20 cellular contexts compared by ENCODE assay signal in the genomic region with DNA sequence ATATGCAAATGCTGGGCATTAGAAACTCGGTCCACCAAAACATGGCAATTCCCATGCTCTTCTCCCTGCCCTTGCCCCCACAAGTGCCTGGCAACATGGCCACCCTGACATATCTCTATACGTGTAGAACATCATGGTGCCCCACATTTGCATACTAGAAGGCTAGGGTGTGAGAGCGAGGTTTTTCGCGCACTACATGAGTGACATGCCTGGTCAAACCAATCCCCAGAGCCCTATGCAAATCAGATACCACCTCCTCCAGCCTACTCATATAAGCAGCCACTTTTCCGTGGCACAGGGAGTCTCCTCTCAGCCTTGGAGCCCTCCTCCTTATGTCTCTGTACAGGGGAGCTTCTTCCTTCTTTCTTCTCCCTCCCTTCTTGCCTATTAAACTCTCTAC.
"Had no signal": no experiment of that assay in that cellular context is flagged by ENCODE, and none has a peak within 500 bp of the region (broad histone marks: within the 10 kb centered on the region; RNA-seq: fewer than 3 reads in every experiment).

No MANE protein-coding gene starts in this region.

- ATAC-seq: activated CD8-positive, alpha-beta T cell treated with anti-CD3 and anti-CD28 coated beads, Interleukin-2, amount 10 ng/mL, durations not matched to agents 7 days and 5 days; activated naive CD8-positive, alpha-beta T cell treated with anti-CD3 and anti-CD28 coated beads, Interleukin-2, amount 50 U/mL, for 24 hours; PC-3 had no signal

- H3K27ac Mint-ChIP-seq: activated CD8-positive, alpha-beta T cell treated with anti-CD3 and anti-CD28 coated beads, Interleukin-2, amount 10 ng/mL, durations not matched to agents 7 days and 5 days; activated naive CD4-positive, alpha-beta T cell treated with anti-CD3 and anti-CD28 coated beads, Interleukin-2, amount 50 U/mL, for 24 hours; activated naive CD8-positive, alpha-beta T cell treated with anti-CD3 and anti-CD28 coated beads, Interleukin-2, amount 50 U/mL, for 24 hours; T-helper 1 cell treated with Interleukin-12 subunit alpha and Interleukin-12 subunit beta and Interleukin-4 antibody, amounts not matched to agents 30 μg/mL and 1 μg/mL, for 36 hours had no signal

- H3K36me3 ChIP-seq: ascending aorta, colonic mucosa had no signal

- H3K36me3 Mint-ChIP-seq: activated naive CD4-positive, alpha-beta T cell treated with anti-CD3 and anti-CD28 coated beads, Interleukin-2, amount 50 U/mL, for 24 hours; brain had no signal

- H3K9me3 ChIP-seq: ascending aorta, colonic mucosa had no signal

- FAIRE-seq: RCC 7860 had no signal

- H3K4me3 Mint-ChIP-seq: activated CD8-positive, alpha-beta T cell treated with anti-CD3 and anti-CD28 coated beads, Interleukin-2, amount 10 ng/mL, durations not matched to agents 7 days and 5 days; activated naive CD4-positive, alpha-beta T cell treated with anti-CD3 and anti-CD28 coated beads, Interleukin-2, amount 50 U/mL, for 24 hours; activated naive CD8-positive, alpha-beta T cell treated with anti-CD3 and anti-CD28 coated beads, Interleukin-2, amount 50 U/mL, for 24 hours; brain; T-helper 1 cell treated with Interleukin-12 subunit alpha and Interleukin-12 subunit beta and Interleukin-4 antibody, amounts not matched to agents 30 μg/mL and 1 μg/mL, for 36 hours had no signal

- H3K4me3 ChIP-seq: ascending aorta, colonic mucosa had no signal

- H3K9me3 Mint-ChIP-seq: activated naive CD4-positive, alpha-beta T cell treated with anti-CD3 and anti-CD28 coated beads, Interleukin-2, amount 50 U/mL, for 24 hours; activated naive CD8-positive, alpha-beta T cell treated with anti-CD3 and anti-CD28 coated beads, Interleukin-2, amount 50 U/mL, for 24 hours; T-helper 1 cell treated with Interleukin-12 subunit alpha and Interleukin-12 subunit beta and Interleukin-4 antibody, amounts not matched to agents 30 μg/mL and 1 μg/mL, for 36 hours had no signal

- H3K4me1 Mint-ChIP-seq: activated naive CD4-positive, alpha-beta T cell treated with anti-CD3 and anti-CD28 coated beads, Interleukin-2, amount 50 U/mL, for 24 hours had no signal

- H3K27ac ChIP-seq: ascending aorta, colonic mucosa had no signal

- DNase-seq: activated CD4-positive, alpha-beta T cell treated with anti-CD3 and anti-CD28 coated beads for 48 hours; activated CD4-positive, alpha-beta T cell treated with anti-CD3 and anti-CD28 coated beads, Interleukin-2, amount 50 U/mL, for 4 hours; activated CD4-positive, CD25-positive, alpha-beta regulatory T cell treated with anti-CD3 and anti-CD28 coated beads, Interleukin-2, amount 50 U/mL, for 72 hours; activated CD8-positive, alpha-beta memory T cell treated with anti-CD3 and anti-CD28 coated beads, Interleukin-2, amount 50 U/mL, for 48 hours; activated CD8-positive, alpha-beta T cell treated with anti-CD3 and anti-CD28 coated beads, Interleukin-2, amount 10 ng/mL, durations not matched to agents 7 days and 5 days; activated naive CD4-positive, alpha-beta T cell; activated naive CD8-positive, alpha-beta T cell treated with anti-CD3 and anti-CD28 coated beads, Interleukin-2, amount 50 U/mL, for 24 hours; activated T-cell treated with anti-CD3 and anti-CD28 coated beads, Interleukin-2, amount 50 U/mL, for 1 hour; amniotic stem cell; cerebellar nuclear complex; colonic mucosa; NCI-H1436 treated with DMSO at 0.1 percent for 48 hours; NCI-H187; NCI-H2081; PC-3 had no signal

- H3K4me1 ChIP-seq: colonic mucosa had no signal

- H3K27me3 ChIP-seq: ascending aorta, colonic mucosa had no signal

- H3K27me3 Mint-ChIP-seq: activated naive CD8-positive, alpha-beta T cell treated with anti-CD3 and anti-CD28 coated beads, Interleukin-2, amount 50 U/mL, for 24 hours had no signal
